Comparison of ENCODE assay signal across 16 cellular contexts in the genomic region with DNA sequence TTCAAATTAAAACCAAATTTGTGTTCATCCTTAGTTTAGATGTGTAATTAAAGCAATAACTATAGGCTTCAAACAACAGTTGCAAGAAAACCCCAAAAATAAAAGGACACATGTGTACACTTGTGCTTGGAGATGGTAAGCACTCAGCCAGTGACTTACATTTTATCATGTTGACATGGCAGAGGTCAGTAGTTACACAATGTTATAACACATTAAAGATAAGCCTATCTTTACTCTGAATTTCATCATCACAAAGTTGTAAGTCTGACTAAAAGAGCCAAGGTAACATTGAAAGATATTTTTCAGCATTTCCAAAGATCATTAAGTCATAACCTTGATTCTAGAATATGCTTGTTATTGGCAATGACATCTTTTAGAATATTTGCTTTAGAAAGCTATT.
DNase-seq lines count a peak whose midpoint lies in the region; ATAC-seq, FAIRE-seq and TF ChIP-seq lines count a peak whose summit lies in the region.
"Had no signal": no experiment of that assay in that cellular context is flagged by ENCODE, and none has a peak within 500 bp of the region (broad histone marks: within the 10 kb centered on the region; RNA-seq: fewer than 3 reads in every experiment).

No MANE protein-coding gene starts in this region.

- FAIRE-seq in K562 (lab: Jason Lieb, UNC) = no peak

- TF ChIP-seq CTCF in K562 (IDR thresholded peaks at IDR 0.05 in 2 of 3, conservative IDR thresholded peaks at IDR 0.05 in 1 of 3; ENCODE audit: insufficient read depth in 2 of 3, low read depth in 1 of 3, low read length in 3 of 3) (no peak), liver (IDR thresholded peaks at IDR 0.05; ENCODE audit: low read depth, low read length, missing input control) (no peak)

- TF ChIP-seq EP300 in K562 (IDR thresholded peaks at IDR 0.05; ENCODE audit: low read length) = no peak

- ATAC-seq in left ventricle myocardium superior (peak; percentile 32), left cardiac atrium (no peak), K562 (no peak), HG02840 (IDR thresholded peaks at IDR 0.05; ENCODE audit: low FRiP score, unreplicated experiment) (no peak), HG03097 (IDR thresholded peaks at IDR 0.05; ENCODE audit: low FRiP score, unreplicated experiment) (no peak)

- no peaks in the 10 kb centered on the region for H3K79me2 ChIP-seq in K562 (ENCODE audit: control insufficient read depth, insufficient read depth, low read length)

- POLR2A ChIA-PET in K562 (lab: Yijun Ruan, JAX) = no interaction called here

- no peak for TF ChIP-seq POLR2A in K562 (conservative IDR thresholded peaks at IDR 0.05)

- no peaks in the 10 kb centered on the region for H4K20me1 ChIP-seq in K562 (replicated peaks; ENCODE audit: control insufficient read depth, insufficient read depth, low read length)

- no peak overlapping the region for H2AFZ ChIP-seq in K562 (ENCODE audit: low read depth, low read length)
- H2AFZ ChIP-seq: GM23248 had no signal

- H3K9ac ChIP-seq in K562 (ENCODE audit: insufficient read depth in 1 of 2, low read depth in 2 of 2, low read length in 2 of 2) (no peak overlapping the region), liver (ENCODE audit: low read depth in 1 of 2, low read length in 2 of 2) (no peak overlapping the region)
- H3K9ac ChIP-seq: GM23248 had no signal

- no peaks in the 10 kb centered on the region for H3K9me3 ChIP-seq in K562 (replicated peaks; ENCODE audit: control insufficient read depth, insufficient read depth, low read depth, low read length)
- H3K9me3 ChIP-seq in liver (ENCODE audit: control insufficient read depth in 4 of 4, low read length in 3 of 4) = no peaks in the 10 kb centered on the region

- H3K27me3 ChIP-seq in K562 (ENCODE audit: control insufficient read depth in 2 of 2, insufficient read depth in 2 of 2, low read length in 2 of 2) = no peaks in the 10 kb centered on the region
- H3K27me3 ChIP-seq in liver (ENCODE audit: control insufficient read depth in 4 of 4, insufficient read depth in 4 of 4, low read length in 3 of 4) = no peaks in the 10 kb centered on the region

- intact Hi-C loops in left ventricle myocardium superior (cut with micrococcal nuclease) = no loop called here
- intact Hi-C loops in left cardiac atrium (cut with DNase I) = no loop called here
- intact Hi-C loops in K562 (cut with micrococcal nuclease) = no loop called here

- H3K4me3 ChIP-seq in K562 = no peak overlapping the region
- no peak overlapping the region for H3K4me3 ChIP-seq in liver (ENCODE audit: low read depth in 1 of 3, low read length in 3 of 3)
- H3K4me3 ChIP-seq: GM23248 had no signal

- DNase-seq in left ventricle myocardium superior (no peak), left cardiac atrium (no peak), K562 (ENCODE audit: extremely low read depth in 1 of 4, low spot score in 3 of 4) (no peak), Ammon's horn (ENCODE audit: low spot score) (no peak), GOT3 (lab: John Stamatoyannopoulos, UW) (no peak)
- DNase-seq: 8988T; ACHN; C1 segment of cervical spinal cord; Calu3; CD4-positive, alpha-beta T cell; DMS 273 treated with DMSO at 0.1 percent for 48 hours; GM23248; H7 had no signal

- in situ Hi-C loops in K562 (cut with MboI) = no loop called here

- TF ChIP-seq RAD21 in K562 (CRISPR knock-in tag; conservative IDR thresholded peaks at IDR 0.05 in 1 of 2, IDR thresholded peaks at IDR 0.05 in 1 of 2) (no peak), liver (IDR thresholded peaks at IDR 0.05) (no peak)

- H3K27ac ChIP-seq in K562 (ENCODE audit: extremely low read depth, low read depth, low read length) (no peak overlapping the region), liver (ENCODE audit: low read depth in 1 of 2, low read length in 2 of 2) (no peak overlapping the region)
- H3K27ac ChIP-seq: GM23248 had no signal

- no TSS peak for BruUV-seq in K562 (replicated peaks; lab: Mats Ljungman, UMichigan)

- no peaks in the 10 kb centered on the region for H3K36me3 ChIP-seq in K562 (ENCODE audit: control insufficient read depth, insufficient read depth, low read length)
- no peaks in the 10 kb centered on the region for H3K36me3 ChIP-seq in liver (ENCODE audit: control insufficient read depth in 4 of 4, insufficient read depth in 3 of 4, low read depth in 1 of 4, low read length in 3 of 4)

- CTCF ChIA-PET in K562 (lab: Yijun Ruan, JAX; ENCODE audit: low intra/inter-chr PET ratio) = no interaction called here

- H3K4me1 ChIP-seq in K562 (replicated peaks in 1 of 2; ENCODE audit: control insufficient read depth in 2 of 2, insufficient read depth in 2 of 2, low read length in 2 of 2) (no peaks in the 10 kb centered on the region), liver (ENCODE audit: control insufficient read depth in 4 of 4, insufficient read depth in 4 of 4, low read length in 3 of 4) (peaks cover 0 to 10% (median 3%) of the 10 kb centered on the region in 4 donors)

- H3K9me1 ChIP-seq in K562 (ENCODE audit: control insufficient read depth, insufficient read depth, low read length) = no peaks in the 10 kb centered on the region

- H3K4me2 ChIP-seq in K562 (ENCODE audit: insufficient read depth, low read length) = no peak overlapping the region

TF ChIP-seq in K562, 482 proteins besides CTCF, POLR2A, EP300 and RAD21:
- TF ChIP-seq CEBPG (CRISPR knock-in tag; IDR thresholded peaks at IDR 0.05) (no peak), CEBPG (tag; conservative IDR thresholded peaks at IDR 0.05 in 1 of 2, IDR thresholded peaks at IDR 0.05 in 1 of 2) (peak; percentile 14 to 34; a peak in 1 of 4 replicates), RFX7 (CRISPR knock-in tag; IDR thresholded peaks at IDR 0.05) (no peak), LEF1 (IDR thresholded peaks at IDR 0.05) (no peak), TRIM24 (IDR thresholded peaks at IDR 0.05) (peak in 1 of 2 experiments; percentile 29; a peak in 1 of 4 replicates)

TF ChIP-seq in liver, 16 proteins besides CTCF, POLR2A, EP300 and RAD21:
- no peak for TF ChIP-seq TAF1 (conservative IDR thresholded peaks at IDR 0.05)
- peak; percentile 21 for TF ChIP-seq YY1 (IDR thresholded peaks at IDR 0.05)
- peak; percentile 79 for TF ChIP-seq FOXA2 (IDR thresholded peaks at IDR 0.05)
- peak; percentile 86 for TF ChIP-seq ATF3 (IDR thresholded peaks at IDR 0.05)
- peak in 1 of 2 donors; percentile 31 for TF ChIP-seq JUND (IDR thresholded peaks at IDR 0.05)
- TF ChIP-seq, protein P1, sequence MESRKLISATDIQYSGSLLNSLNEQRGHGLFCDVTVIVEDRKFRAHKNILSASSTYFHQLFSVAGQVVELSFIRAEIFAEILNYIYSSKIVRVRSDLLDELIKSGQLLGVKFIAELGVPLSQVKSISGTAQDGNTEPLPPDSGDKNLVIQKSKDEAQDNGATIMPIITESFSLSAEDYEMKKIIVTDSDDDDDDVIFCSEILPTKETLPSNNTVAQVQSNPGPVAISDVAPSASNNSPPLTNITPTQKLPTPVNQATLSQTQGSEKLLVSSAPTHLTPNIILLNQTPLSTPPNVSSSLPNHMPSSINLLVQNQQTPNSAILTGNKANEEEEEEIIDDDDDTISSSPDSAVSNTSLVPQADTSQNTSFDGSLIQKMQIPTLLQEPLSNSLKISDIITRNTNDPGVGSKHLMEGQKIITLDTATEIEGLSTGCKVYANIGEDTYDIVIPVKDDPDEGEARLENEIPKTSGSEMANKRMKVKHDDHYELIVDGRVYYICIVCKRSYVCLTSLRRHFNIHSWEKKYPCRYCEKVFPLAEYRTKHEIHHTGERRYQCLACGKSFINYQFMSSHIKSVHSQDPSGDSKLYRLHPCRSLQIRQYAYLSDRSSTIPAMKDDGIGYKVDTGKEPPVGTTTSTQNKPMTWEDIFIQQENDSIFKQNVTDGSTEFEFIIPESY (IDR thresholded peaks at IDR 0.05) = no peak
- TF ChIP-seq FOXA1 (IDR thresholded peaks at IDR 0.05) = peak; percentile 60
- TF ChIP-seq GABPA (IDR thresholded peaks at IDR 0.05 in 1 of 2, conservative IDR thresholded peaks at IDR 0.05 in 1 of 2) = no peak
- no peak for TF ChIP-seq NR2F2 (IDR thresholded peaks at IDR 0.05)
- no peak for TF ChIP-seq HNF4G (IDR thresholded peaks at IDR 0.05)
- TF ChIP-seq EGR1 (IDR thresholded peaks at IDR 0.05; ENCODE audit: low read depth in 2 of 2) = no peak
- peak; percentile 29 for TF ChIP-seq SP1 (IDR thresholded peaks at IDR 0.05)
- peak; percentile 61 to 62 for TF ChIP-seq RXRA (IDR thresholded peaks at IDR 0.05)
- no peak for TF ChIP-seq REST (IDR thresholded peaks at IDR 0.05)
- peak; percentile 62 to 68 for TF ChIP-seq HNF4A (conservative IDR thresholded peaks at IDR 0.05)
- TF ChIP-seq, protein P2, sequence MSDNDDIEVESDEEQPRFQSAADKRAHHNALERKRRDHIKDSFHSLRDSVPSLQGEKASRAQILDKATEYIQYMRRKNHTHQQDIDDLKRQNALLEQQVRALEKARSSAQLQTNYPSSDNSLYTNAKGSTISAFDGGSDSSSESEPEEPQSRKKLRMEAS (IDR thresholded peaks at IDR 0.05) = no peak
TF ChIP-seq in liver: peak in this region for 8.
